ENCODE assay signal across 8 cellular contexts in the genomic region with DNA sequence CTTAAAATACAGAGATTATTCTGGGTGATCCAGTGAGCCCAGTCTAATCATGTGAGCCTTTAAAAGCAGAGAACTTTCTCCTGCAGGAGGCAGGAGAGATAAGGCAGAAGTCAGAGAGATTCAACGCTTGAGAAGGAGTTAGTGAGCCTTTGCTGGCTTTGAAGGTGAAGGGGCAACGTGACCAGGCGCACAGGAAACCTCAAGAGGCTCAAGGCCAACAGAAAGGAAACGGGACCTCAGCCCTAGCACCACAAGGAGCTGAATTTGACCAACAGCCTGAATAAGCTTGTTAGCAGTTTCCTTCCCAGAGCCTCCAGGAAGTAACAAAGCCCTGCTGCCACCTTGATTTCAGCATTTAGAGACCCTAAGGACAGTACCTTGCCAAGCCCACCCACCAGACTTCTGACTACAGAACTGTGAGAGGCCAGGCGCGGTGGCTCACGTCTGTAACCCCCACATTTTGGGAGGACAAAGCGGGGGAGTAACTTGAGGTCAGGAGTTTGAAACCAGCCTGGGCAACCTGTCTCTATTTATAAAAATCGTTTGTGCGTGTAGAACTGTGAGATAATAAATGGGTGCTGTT.
DNase-seq lines count a peak whose midpoint lies in the region; ATAC-seq and TF ChIP-seq lines count a peak whose summit lies in the region.

No MANE protein-coding gene starts in this region.

- peak; percentile 43 to 58 for ATAC-seq in activated T-cell treated with anti-CD3 and anti-CD28 coated beads, Interleukin-2, amount 50 U/mL, for 4 hours
- ATAC-seq in HG02678 (IDR thresholded peaks at IDR 0.05; ENCODE audit: unreplicated experiment) (peak; percentile 84), gastroesophageal sphincter (no peak)

- no peaks in the 10 kb centered on the region for H3K36me3 ChIP-seq in gastroesophageal sphincter

- TF ChIP-seq POLR2A in gastroesophageal sphincter (IDR thresholded peaks at IDR 0.05) = no peak

- no peaks in the 10 kb centered on the region for H3K9me3 Mint-ChIP-seq in activated T-cell treated with anti-CD3 and anti-CD28 coated beads, Interleukin-2, amount 50 U/mL, for 4 hours

- no peak for TF ChIP-seq EP300 in gastroesophageal sphincter (IDR thresholded peaks at IDR 0.05)

- H3K27me3 ChIP-seq in gastroesophageal sphincter = no peaks in the 10 kb centered on the region

- H3K4me3 Mint-ChIP-seq in activated T-cell treated with anti-CD3 and anti-CD28 coated beads, Interleukin-2, amount 50 U/mL, for 4 hours = no peak overlapping the region

- no peaks in the 10 kb centered on the region for H3K9me3 ChIP-seq in gastroesophageal sphincter

- H3K4me1 ChIP-seq in gastroesophageal sphincter = no peaks in the 10 kb centered on the region

- peaks cover 19% of the 10 kb centered on the region for H3K4me1 Mint-ChIP-seq in activated T-cell treated with anti-CD3 and anti-CD28 coated beads, Interleukin-2, amount 50 U/mL, for 4 hours (ENCODE audit: low read depth)

- WGBS in gastroesophageal sphincter (ENCODE audit: low coverage in 1 of 2), 2 donors = 57 to 76% methylated on average over 9 to 10 of the region's 10 CpGs

- H3K27ac ChIP-seq in gastroesophageal sphincter = no peak overlapping the region

- H3K4me3 ChIP-seq in retinal pigment epithelial cell (ENCODE audit: low read length) (no peak overlapping the region), gastroesophageal sphincter (no peak overlapping the region)

- no peak for DNase-seq in activated T-cell treated with anti-CD3 and anti-CD28 coated beads, Interleukin-2, amount 50 U/mL, for 4 hours
- DNase-seq in activated T-cell treated with anti-CD3 and anti-CD28 coated beads for 4 hours (no peak), NOMO-1 (lab: John Stamatoyannopoulos, UW; ENCODE audit: unreplicated experiment in 2 of 2) (peak; percentile 95 to 96), dermis blood vessel endothelial cell (peak; percentile 62), retinal pigment epithelial cell (ENCODE audit: low read depth) (no peak), COLO829 (ENCODE audit: low spot score) (no peak)

- TF ChIP-seq CTCF in retinal pigment epithelial cell (conservative IDR thresholded peaks at IDR 0.05; ENCODE audit: low read depth, low read length) (peak; percentile 37), gastroesophageal sphincter (IDR thresholded peaks at IDR 0.05) (peak in 1 of 4 experiments; percentile 33)

- no peaks in the 10 kb centered on the region for H3K36me3 Mint-ChIP-seq in activated T-cell treated with anti-CD3 and anti-CD28 coated beads, Interleukin-2, amount 50 U/mL, for 4 hours (ENCODE audit: insufficient read depth)

- H3K27me3 Mint-ChIP-seq in activated T-cell treated with anti-CD3 and anti-CD28 coated beads, Interleukin-2, amount 50 U/mL, for 4 hours (ENCODE audit: low read depth) = no peaks in the 10 kb centered on the region

Comparison
In these comparisons a context has a peak if more than half of its experiments do, and no peak if none do; other contexts are left out.
1. DNase-seq: peak in NOMO-1 (2 of 2) and dermis blood vessel endothelial cell (single experiment); none in activated T-cell treated with anti-CD3 and anti-CD28 coated beads, Interleukin-2, amount 50 U/mL, for 4 hours (single experiment), activated T-cell treated with anti-CD3 and anti-CD28 coated beads for 4 hours (single experiment), retinal pigment epithelial cell (single experiment) and COLO829 (single experiment).